Comparison of ENCODE assay signal across 25 cellular contexts in genomic region chr22:36478966-36479365, GRCh38. TPM values are rescaled to one million over a fixed set of nuclear protein-coding genes. Genes with fewer than 3 reads are reported as not detected.
A peak's percentile ranks its signal among the peaks of the same experiment; 100 is the strongest.
DNase-seq lines count a peak whose midpoint lies in the region; ATAC-seq and TF ChIP-seq lines count a peak whose summit lies in the region.
"Had no signal": no experiment of that assay in that cellular context is flagged by ENCODE, and none has a peak within 500 bp of the region (broad histone marks: within the 10 kb centered on the region; RNA-seq: fewer than 3 reads in every experiment).

No MANE protein-coding gene starts in this region.

- H3K4me3 Mint-ChIP-seq in CD8-positive, alpha-beta memory T cell, result peak overlapping the region in 1 of 7 donors; percentile 48
- peak overlapping the region; percentile 29 to 69 (median 62) for H3K4me3 Mint-ChIP-seq in nephron
- H3K4me3 Mint-ChIP-seq: B cell; CD8-positive, alpha-beta T cell had no signal

- H3K27ac ChIP-seq in CD8-positive, alpha-beta memory T cell (ENCODE audit: low read depth, low read length), result peak overlapping the region; percentile 24
- H3K27ac ChIP-seq in mammary epithelial cell (ENCODE audit: insufficient read depth, low read depth, low read length), result no peak overlapping the region
- H3K27ac ChIP-seq: HL-60, ovary, Peyer's patch, SJSA1, thoracic aorta had no signal

- dilution Hi-C loops in mammary epithelial cell (cut with HindIII; ENCODE audit: low sequenced_read_pairs), result no loop called here

- intact Hi-C loops in mammary epithelial cell (cut with micrococcal nuclease), result no loop called here

- peak overlapping the region in 3 of 8 donors; percentile 52 to 73 (median 62) for H3K27ac Mint-ChIP-seq in CD8-positive, alpha-beta memory T cell
- no peak overlapping the region for H3K27ac Mint-ChIP-seq in nephron
- H3K27ac Mint-ChIP-seq: B cell; CD8-positive, alpha-beta T cell had no signal

- H3K4me1 Mint-ChIP-seq in CD8-positive, alpha-beta memory T cell, result peaks cover 16 to 29% (median 23%) of the 10 kb centered on the region in 3 donors
- peaks cover 12% of the 10 kb centered on the region for H3K4me1 Mint-ChIP-seq in nephron

- peaks cover 23% of the 10 kb centered on the region for H3K36me3 ChIP-seq in CD8-positive, alpha-beta memory T cell (ENCODE audit: insufficient read depth, low read length)
- H3K36me3 ChIP-seq in Loucy (ENCODE audit: insufficient read depth, low read length), result peaks cover 22% of the 10 kb centered on the region; the same call in 1 of the 2 replicates
- peaks cover 49% of the 10 kb centered on the region for H3K36me3 ChIP-seq in adipocyte (ENCODE audit: control insufficient read depth, insufficient read depth, low read length, severe bottlenecking)
- H3K36me3 ChIP-seq in mammary epithelial cell (ENCODE audit: insufficient read depth, low read length), result peaks cover 5% of the 10 kb centered on the region
- H3K36me3 ChIP-seq: ovary had no signal

- TF ChIP-seq CTCF in Loucy (conservative IDR thresholded peaks at IDR 0.05; ENCODE audit: low read length), result no peak
- no peak for TF ChIP-seq CTCF in nephron (IDR thresholded peaks at IDR 0.05; ENCODE audit: unreplicated experiment in 3 of 3)
- TF ChIP-seq CTCF in mammary epithelial cell (conservative IDR thresholded peaks at IDR 0.05 in 1 of 2, IDR thresholded peaks at IDR 0.05 in 1 of 2; ENCODE audit: extremely low read depth in 1 of 2, insufficient read depth in 1 of 2, low read depth in 1 of 2, low read length in 2 of 2), result no peak

- ATAC-seq in GM21717 (IDR thresholded peaks at IDR 0.05; ENCODE audit: unreplicated experiment) (no peak), GM21723 (IDR thresholded peaks at IDR 0.05; ENCODE audit: unreplicated experiment) (no peak)
- ATAC-seq: CD8-positive, alpha-beta T cell had no signal

- H4K20me1 ChIP-seq in Loucy (ENCODE audit: insufficient read depth, low read length, poor library complexity, severe bottlenecking) (no peaks in the 10 kb centered on the region), mammary epithelial cell (ENCODE audit: insufficient read depth, low read length) (no peaks in the 10 kb centered on the region)

- H3K27me3 Mint-ChIP-seq in CD8-positive, alpha-beta memory T cell, result peaks cover 0 to 4% of the 10 kb centered on the region in 2 donors
- H3K27me3 Mint-ChIP-seq in nephron (ENCODE audit: low read depth), result no peaks in the 10 kb centered on the region
- H3K27me3 Mint-ChIP-seq: B cell had no signal

- no peaks in the 10 kb centered on the region for H3K9me3 Mint-ChIP-seq in CD8-positive, alpha-beta memory T cell
- H3K9me3 Mint-ChIP-seq in nephron, result no peaks in the 10 kb centered on the region
- H3K9me3 Mint-ChIP-seq: CD8-positive, alpha-beta T cell had no signal

- CTCF ChIA-PET in CD8-positive, alpha-beta memory T cell (lab: Charles Lee), result interaction anchor here (1.0 to 3.9 kb wide), 2 partner anchors 94 to 177 kb away, joined by 3 to 15 read pairs; no protein-coding TSS in a partner anchor
- CTCF ChIA-PET in mammary epithelial cell (lab: Charles Lee; ENCODE audit: low non-redundant PET), result no interaction called here

- POLR2A ChIA-PET in CD8-positive, alpha-beta memory T cell (lab: Charles Lee), result no interaction called here

- H2AFZ ChIP-seq in Loucy (ENCODE audit: low read length) (no peak overlapping the region), mammary epithelial cell (ENCODE audit: low read depth, low read length) (no peak overlapping the region)

- in situ Hi-C loops in mammary epithelial cell (cut with MboI; ENCODE audit: low sequenced_read_pairs in 2 of 2), result loop anchor here (10.0 to 25.0 kb wide), 3 partner anchors 174 to 317 kb away; partner anchors contain the start of gene APOL3 (in 1 of the 2)

- no peaks in the 10 kb centered on the region for H3K9me3 ChIP-seq in CD8-positive, alpha-beta memory T cell (ENCODE audit: low read length)
- H3K9me3 ChIP-seq in Loucy (ENCODE audit: insufficient read depth, low read depth, low read length), result no peaks in the 10 kb centered on the region
- H3K9me3 ChIP-seq in adipocyte (ENCODE audit: control insufficient read depth, low read length), result no peaks in the 10 kb centered on the region
- H3K9me3 ChIP-seq in mammary epithelial cell (replicated peaks; ENCODE audit: insufficient read depth, low read length), result no peaks in the 10 kb centered on the region
- H3K9me3 ChIP-seq: ovary, Peyer's patch, SJSA1, thoracic aorta had no signal

- WGBS in mammary epithelial cell (ENCODE audit: low coverage, missing lambda C conversion rate), result 100% methylated on average over 4 of the region's 4 CpGs

- BruUV-seq in mammary epithelial cell (replicated peaks; lab: Mats Ljungman, UMichigan), result no TSS peak

- H3K79me2 ChIP-seq in Loucy (ENCODE audit: insufficient read depth, low read length) (peaks cover 38% of the 10 kb centered on the region), mammary epithelial cell (ENCODE audit: insufficient read depth, low read length) (peaks cover 24% of the 10 kb centered on the region)

- no peak for DNase-seq in CD8-positive, alpha-beta memory T cell
- DNase-seq in adipocyte (ENCODE audit: low read depth) (no peak), mammary epithelial cell (no peak)
- DNase-seq: activated CD4-positive, CD25-positive, alpha-beta regulatory T cell; activated naive CD4-positive, alpha-beta T cell treated with Interleukin-2 at 50 U/mL for 16 hours; anterior cingulate cortex; CD8-positive, alpha-beta T cell; DMS 273 treated with DMSO at 0.1 percent for 48 hours; EL; hippocampal formation; NCI-H1417 treated with DMSO at 0.1 percent for 48 hours; NCI-H2081 treated with DMSO at 0.1 percent for 48 hours; NCI-H345; ovary; Peyer's patch; small intestine; stimulated activated naive CD4-positive, alpha-beta T cell treated with Interleukin-2 at 50 U/mL for 16 hours had no signal

- no peaks in the 10 kb centered on the region for H3K9me2 ChIP-seq in Loucy (replicated peaks; ENCODE audit: low read depth, low read length)

- H3K4me1 ChIP-seq in CD8-positive, alpha-beta memory T cell (ENCODE audit: insufficient read depth, low read length), result peaks cover 16% of the 10 kb centered on the region
- H3K4me1 ChIP-seq in Loucy (ENCODE audit: insufficient read depth, low read length, poor library complexity, severe bottlenecking) (peaks cover 18% of the 10 kb centered on the region), adipocyte (ENCODE audit: control insufficient read depth, insufficient read depth, low read length) (peaks cover 14% of the 10 kb centered on the region), mammary epithelial cell (ENCODE audit: insufficient read depth, low read length) (peaks cover 8% of the 10 kb centered on the region)

- no peaks in the 10 kb centered on the region for H3K27me3 ChIP-seq in CD8-positive, alpha-beta memory T cell (ENCODE audit: insufficient read depth, low read length, poor library complexity, severe bottlenecking)
- H3K27me3 ChIP-seq in Loucy (ENCODE audit: insufficient read depth, low read length, poor library complexity, severe bottlenecking) (no peaks in the 10 kb centered on the region), adipocyte (replicated peaks; ENCODE audit: control insufficient read depth, insufficient read depth, low read length) (no peaks in the 10 kb centered on the region), mammary epithelial cell (ENCODE audit: insufficient read depth, low read length) (no peaks in the 10 kb centered on the region)
- H3K27me3 ChIP-seq: ovary, Peyer's patch, SJSA1 had no signal

- H3K4me2 ChIP-seq in Loucy (ENCODE audit: low read depth, low read length, poor library complexity, severe bottlenecking), result peak overlapping the region; percentile 19
- no peak overlapping the region for H3K4me2 ChIP-seq in mammary epithelial cell (ENCODE audit: insufficient read depth, low read depth, low read length)

- no peaks in the 10 kb centered on the region for H3F3A ChIP-seq in Loucy (ENCODE audit: low read depth)

- H3K36me3 Mint-ChIP-seq in CD8-positive, alpha-beta memory T cell, result peaks cover 12 to 66% (median 13%) of the 10 kb centered on the region in 3 donors
- peaks cover 39% of the 10 kb centered on the region for H3K36me3 Mint-ChIP-seq in nephron (ENCODE audit: low read depth)

- H3K9ac ChIP-seq in Loucy (ENCODE audit: low read depth, low read length, poor library complexity, severe bottlenecking) (no peak overlapping the region), adipocyte (ENCODE audit: low read length) (peak overlapping the region; percentile 49), mammary epithelial cell (ENCODE audit: insufficient read depth, low read length) (no peak overlapping the region)

- H3K4me3 ChIP-seq in CD8-positive, alpha-beta memory T cell (ENCODE audit: low read length), result no peak overlapping the region
- no peak overlapping the region for H3K4me3 ChIP-seq in Loucy (ENCODE audit: low read length, poor library complexity, severe bottlenecking)
- H3K4me3 ChIP-seq in adipocyte (ENCODE audit: low read length), result no peak overlapping the region
- H3K4me3 ChIP-seq in mammary epithelial cell (replicated peaks in 1 of 3; ENCODE audit: insufficient read depth in 1 of 3, low read depth in 2 of 3, low read length in 3 of 3), result no peak overlapping the region
- H3K4me3 ChIP-seq: ovary, Peyer's patch, SJSA1, thoracic aorta had no signal

RNA-seq across cellular contexts. Expression of gene TXN2, which starts 2.5 kb away (rescaled TPM):
- total RNA-seq in CD8-positive, alpha-beta memory T cell, result 100 to 1,000 TPM; 122 to 126 TPM
- polyA plus RNA-seq in CD8-positive, alpha-beta memory T cell, result 127 TPM
- total RNA-seq in mammary epithelial cell, result 10 to 100 TPM; 34.7 to 56.9 TPM
- polyA plus RNA-seq in mammary epithelial cell, result 127 TPM
- polyA minus RNA-seq in mammary epithelial cell, result 136 TPM

RNA-seq across cellular contexts. Expression of gene FOXRED2, which starts 27.9 kb away (rescaled TPM):
- 10 to 100 TPM; 23.7 to 27.6 TPM for total RNA-seq in CD8-positive, alpha-beta memory T cell
- polyA plus RNA-seq in CD8-positive, alpha-beta memory T cell, result 1.8 TPM
- total RNA-seq in mammary epithelial cell, result 1 to 10 TPM; 5.8 to 7.4 TPM
- 4.4 TPM for polyA plus RNA-seq in mammary epithelial cell
- polyA minus RNA-seq in mammary epithelial cell, result 12.1 TPM

RNA-seq across cellular contexts. Expression of gene EIF3D, which starts 50.0 kb away (rescaled TPM):
- 100 to 1,000 TPM; 333 to 341 TPM for total RNA-seq in CD8-positive, alpha-beta memory T cell
- 140 TPM for polyA plus RNA-seq in CD8-positive, alpha-beta memory T cell
- 100 to 1,000 TPM; 210 to 354 TPM for total RNA-seq in mammary epithelial cell
- 497 TPM for polyA plus RNA-seq in mammary epithelial cell
- polyA minus RNA-seq in mammary epithelial cell, result 395 TPM
